21 cellular contexts compared by ENCODE assay signal in the genomic region with DNA sequence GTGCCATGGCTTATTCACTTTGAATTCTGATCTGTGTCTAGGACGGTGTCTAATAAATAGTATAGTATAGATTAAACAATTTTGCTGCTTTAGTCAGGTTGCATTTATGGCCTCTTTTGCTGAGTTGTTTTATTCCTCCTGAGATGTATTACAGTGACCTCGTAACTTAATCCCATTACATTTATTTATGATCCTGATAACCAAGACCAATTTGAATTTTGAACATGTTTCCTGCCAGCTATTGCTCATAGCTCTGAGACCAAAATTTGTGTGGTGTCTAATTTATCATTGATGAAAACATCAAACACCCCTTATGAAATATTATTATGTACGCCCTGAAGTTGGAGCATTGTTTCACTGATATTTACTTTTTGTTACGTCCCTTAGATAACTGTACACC.
"Had no signal": no experiment of that assay in that cellular context is flagged by ENCODE, and none has a peak within 500 bp of the region (broad histone marks: within the 10 kb centered on the region; RNA-seq: fewer than 3 reads in every experiment).

No MANE protein-coding gene starts in this region.

- H3K4me3 ChIP-seq: esophagus squamous epithelium, lung, psoas muscle, right lobe of liver, stomach, thoracic aorta had no signal

- ATAC-seq: foreskin keratinocyte; left cardiac atrium; left ventricle myocardium superior; naive thymus-derived CD4-positive, alpha-beta T cell; psoas muscle; right lobe of liver had no signal

- DNase-seq: dermis blood vessel endothelial cell; esophagus squamous epithelium; foreskin keratinocyte; immature natural killer cell; kidney; left cardiac atrium; left ventricle myocardium superior; mesendoderm; naive thymus-derived CD4-positive, alpha-beta T cell; psoas muscle; retina; right lobe of liver; stimulated activated CD4-positive, alpha-beta T cell treated with anti-CD3 and anti-CD28 coated beads, Interleukin-2, amount 100 ng/mL, for 24 hours; stimulated activated CD4-positive, alpha-beta T cell treated with anti-CD3 and anti-CD28 coated beads, Interleukin-4, amount 100 ng/mL, for 4 hours; stimulated activated naive CD4-positive, alpha-beta T cell; stomach; substantia nigra; trophoblast cell had no signal

- H3K4me3 Mint-ChIP-seq: immature natural killer cell; naive thymus-derived CD4-positive, alpha-beta T cell had no signal

- H3K27me3 Mint-ChIP-seq: naive thymus-derived CD4-positive, alpha-beta T cell had no signal

- H3K36me3 Mint-ChIP-seq: immature natural killer cell; naive thymus-derived CD4-positive, alpha-beta T cell had no signal

- H3K36me3 ChIP-seq: esophagus squamous epithelium, neutrophil, right lobe of liver, stomach, thoracic aorta had no signal

- H3K27ac ChIP-seq: esophagus squamous epithelium, foreskin keratinocyte, neutrophil, psoas muscle, right lobe of liver, stomach, thoracic aorta had no signal

- H3K9me3 ChIP-seq: esophagus squamous epithelium, neutrophil, psoas muscle, right lobe of liver, stomach, thoracic aorta had no signal

- H3K4me1 ChIP-seq: psoas muscle, right lobe of liver had no signal

- H3K27ac Mint-ChIP-seq: immature natural killer cell; naive thymus-derived CD4-positive, alpha-beta T cell had no signal

- H3K4me1 Mint-ChIP-seq: immature natural killer cell; naive thymus-derived CD4-positive, alpha-beta T cell had no signal
